In the genomic region with DNA sequence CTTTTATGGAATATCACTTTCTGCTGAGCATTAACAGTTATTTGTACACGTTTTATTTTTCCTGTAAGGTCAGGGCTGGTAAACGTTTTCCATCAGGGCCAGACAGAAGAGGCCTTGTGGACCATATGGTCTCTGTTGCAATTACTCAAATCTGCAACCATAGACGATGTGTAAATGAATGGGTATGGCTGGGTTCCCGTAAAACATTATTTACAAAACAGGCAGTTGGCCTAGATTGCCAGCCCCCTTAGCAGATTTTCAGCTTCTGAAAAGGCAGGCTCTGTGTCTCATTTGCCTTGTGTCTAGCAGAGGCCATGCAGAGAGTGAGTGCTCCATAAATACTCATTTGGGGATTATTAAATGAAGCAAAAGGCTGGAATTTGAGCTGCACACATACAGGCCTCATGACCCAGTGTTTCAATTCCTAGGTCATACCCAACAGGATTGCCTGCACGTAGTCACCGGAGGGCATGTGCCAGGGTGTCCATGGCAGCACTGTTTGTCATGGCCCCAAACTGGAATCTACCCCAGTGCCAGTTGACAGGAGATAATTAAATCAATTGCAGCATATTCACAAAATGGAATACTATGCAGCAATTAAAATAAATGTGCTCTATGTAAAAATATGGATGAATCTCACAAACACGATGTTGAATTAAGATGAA, we compare ENCODE assay signal across 23 cellular contexts. TPM values are rescaled to one million over a fixed set of nuclear protein-coding genes. Genes with fewer than 3 reads are reported as not detected.
DNase-seq lines count a peak whose midpoint lies in the region; ATAC-seq and TF ChIP-seq lines count a peak whose summit lies in the region.
"Had no signal": no experiment of that assay in that cellular context is flagged by ENCODE, and none has a peak within 500 bp of the region (broad histone marks: within the 10 kb centered on the region; RNA-seq: fewer than 3 reads in every experiment).

No MANE protein-coding gene starts in this region.

- peak overlapping the region in 1 of 8 donors; percentile 82 for H3K27ac Mint-ChIP-seq in CD8-positive, alpha-beta memory T cell
- no peak overlapping the region for H3K27ac Mint-ChIP-seq in osteocyte (ENCODE audit: unreplicated experiment)

- POLR2A ChIA-PET in CD8-positive, alpha-beta memory T cell (lab: Charles Lee): no interaction called here
- POLR2A ChIA-PET in PC-9 (lab: Charles Lee; ENCODE audit: unreplicated experiment): no interaction called here

- H3K4me1 Mint-ChIP-seq in CD8-positive, alpha-beta memory T cell: no peaks in the 10 kb centered on the region
- no peaks in the 10 kb centered on the region for H3K4me1 Mint-ChIP-seq in osteocyte (ENCODE audit: unreplicated experiment)
- H3K4me1 Mint-ChIP-seq: CD4-positive, CD25-positive, alpha-beta regulatory T cell had no signal

- H3K4me1 ChIP-seq in gastrocnemius medialis (peaks cover 0 to 13% of the 10 kb centered on the region in 2 donors), PC-9 (replicated peaks; ENCODE audit: insufficient read depth) (no peaks in the 10 kb centered on the region)
- no peaks in the 10 kb centered on the region for H3K4me1 ChIP-seq in CD8-positive, alpha-beta memory T cell (ENCODE audit: insufficient read depth, low read length)
- H3K4me1 ChIP-seq: BE2C, Caco-2, SJCRH30 had no signal

- peak; percentile 59 for DNase-seq in NCI-H2171 treated with DMSO at 0.1 percent for 48 hours (lab: John Stamatoyannopoulos, UW)
- no peak for DNase-seq in NCI-H2171 (lab: John Stamatoyannopoulos, UW)
- peak; percentile 58 for DNase-seq in NCI-H1694 (lab: John Stamatoyannopoulos, UW)
- DNase-seq in cerebellar cortex (ENCODE audit: low spot score): peak; percentile 61
- no peak for DNase-seq in gastrocnemius medialis
- DNase-seq in CD8-positive, alpha-beta memory T cell: no peak
- DNase-seq in osteocyte (ENCODE audit: extremely low spot score, unreplicated experiment): no peak
- no peak for DNase-seq in PC-9
- DNase-seq: 8988T; BE2C; Caco-2; CD4-positive, CD25-positive, alpha-beta regulatory T cell; DMS53; EL; KBM-7; NCI-H1417; NCI-H2029; NCI-H510A; NCI-H774; PC-3; SJCRH30 had no signal

- no peaks in the 10 kb centered on the region for H3K27me3 ChIP-seq in gastrocnemius medialis
- no peaks in the 10 kb centered on the region for H3K27me3 ChIP-seq in CD8-positive, alpha-beta memory T cell (ENCODE audit: insufficient read depth, low read length, poor library complexity, severe bottlenecking)
- H3K27me3 ChIP-seq in PC-9 (ENCODE audit: insufficient read depth, low read depth): no peaks in the 10 kb centered on the region
- H3K27me3 ChIP-seq: BE2C, SJCRH30 had no signal

- peak in 1 of 2 donors; percentile 51 for ATAC-seq in gastrocnemius medialis
- ATAC-seq: HepG2, PC-3 had no signal

- H3K4me2 ChIP-seq in PC-9: no peak overlapping the region

- no peak for TF ChIP-seq CTCF in gastrocnemius medialis (IDR thresholded peaks at IDR 0.05 in 4 of 5, conservative IDR thresholded peaks at IDR 0.05 in 1 of 5)
- no peak for TF ChIP-seq CTCF in osteocyte (IDR thresholded peaks at IDR 0.05)
- TF ChIP-seq CTCF in PC-9 (conservative IDR thresholded peaks at IDR 0.05): no peak

- peaks cover 8 to 82% (median 27%) of the 10 kb centered on the region in 3 donors for H3K36me3 Mint-ChIP-seq in CD8-positive, alpha-beta memory T cell
- H3K36me3 Mint-ChIP-seq in osteocyte (ENCODE audit: unreplicated experiment): no peaks in the 10 kb centered on the region

- CTCF ChIA-PET in CD8-positive, alpha-beta memory T cell (lab: Charles Lee): interaction anchor here (1.0 kb wide), 1 partner anchor 11 kb away, joined by 3 read pairs; no protein-coding TSS in a partner anchor
- CTCF ChIA-PET in PC-9 (lab: Charles Lee): interaction anchor here (0.7 kb wide), 1 partner anchor 43 kb away, joined by 4 read pairs; no protein-coding TSS in a partner anchor

- no peaks in the 10 kb centered on the region for H3F3A ChIP-seq in PC-9 (ENCODE audit: insufficient read depth, low read depth)

- H3K79me2 ChIP-seq in PC-9 (ENCODE audit: low read depth): no peaks in the 10 kb centered on the region

- in situ Hi-C loops in gastrocnemius medialis (cut with MboI; ENCODE audit: low sequenced_read_pairs in 4 of 4): no loop called here

- intact Hi-C loops in gastrocnemius medialis (cut with DNase I; ENCODE audit: low total_unique reads) (no loop called here), PC-9 (cut with micrococcal nuclease; ENCODE audit: unreplicated experiment) (loop anchor here (5.0 kb wide), 1 partner anchor 1375 kb away; no protein-coding TSS in a partner anchor)

- H3K4me3 ChIP-seq in gastrocnemius medialis: no peak overlapping the region
- H3K4me3 ChIP-seq in CD8-positive, alpha-beta memory T cell (ENCODE audit: low read length): no peak overlapping the region
- no peak overlapping the region for H3K4me3 ChIP-seq in PC-9
- H3K4me3 ChIP-seq: SJCRH30 had no signal

- H3K9me3 Mint-ChIP-seq in CD8-positive, alpha-beta memory T cell: no peaks in the 10 kb centered on the region
- H3K9me3 Mint-ChIP-seq in osteocyte (ENCODE audit: unreplicated experiment): no peaks in the 10 kb centered on the region
- H3K9me3 Mint-ChIP-seq: CD4-positive, CD25-positive, alpha-beta regulatory T cell had no signal

- no peak overlapping the region for H3K4me3 Mint-ChIP-seq in CD8-positive, alpha-beta memory T cell
- H3K4me3 Mint-ChIP-seq in osteocyte (ENCODE audit: unreplicated experiment): no peak overlapping the region
- H3K4me3 Mint-ChIP-seq: CD4-positive, CD25-positive, alpha-beta regulatory T cell had no signal

- H3K27ac ChIP-seq in gastrocnemius medialis (peak overlapping the region in 3 of 4 donors; percentile 24 to 33 (median 28)), PC-9 (no peak overlapping the region)
- H3K27ac ChIP-seq in CD8-positive, alpha-beta memory T cell (ENCODE audit: low read depth, low read length): no peak overlapping the region
- H3K27ac ChIP-seq: RWPE1, SJCRH30 had no signal

- BruUV-seq in PC-9 (replicated peaks; lab: Mats Ljungman, UMichigan): no TSS peak

- H3K9me2 ChIP-seq in PC-9 (ENCODE audit: insufficient read depth): no peaks in the 10 kb centered on the region

- H4K20me1 ChIP-seq in PC-9 (ENCODE audit: insufficient read depth): no peaks in the 10 kb centered on the region

- no peaks in the 10 kb centered on the region for H3K9me3 ChIP-seq in gastrocnemius medialis
- H3K9me3 ChIP-seq in CD8-positive, alpha-beta memory T cell (ENCODE audit: low read length): no peaks in the 10 kb centered on the region
- no peaks in the 10 kb centered on the region for H3K9me3 ChIP-seq in PC-9 (ENCODE audit: insufficient read depth, low read depth)
- H3K9me3 ChIP-seq: BE2C, Caco-2, SJCRH30 had no signal

- no peak overlapping the region for H2AFZ ChIP-seq in PC-9

- H3K36me3 ChIP-seq in gastrocnemius medialis (peaks cover 0 to 28% of the 10 kb centered on the region in 2 donors), PC-9 (ENCODE audit: low read depth) (no peaks in the 10 kb centered on the region)
- H3K36me3 ChIP-seq in CD8-positive, alpha-beta memory T cell (ENCODE audit: insufficient read depth, low read length): peaks cover 8% of the 10 kb centered on the region
- H3K36me3 ChIP-seq: BE2C, SJCRH30 had no signal

- TF ChIP-seq POLR2A in gastrocnemius medialis (IDR thresholded peaks at IDR 0.05): no peak

- no peaks in the 10 kb centered on the region for H3K27me3 Mint-ChIP-seq in CD8-positive, alpha-beta memory T cell
- no peaks in the 10 kb centered on the region for H3K27me3 Mint-ChIP-seq in osteocyte (ENCODE audit: unreplicated experiment)
- H3K27me3 Mint-ChIP-seq: CD4-positive, CD25-positive, alpha-beta regulatory T cell had no signal

RNA-seq across cellular contexts. Expression of a gene that starts 51.3 kb away (rescaled TPM):
- total RNA-seq in gastrocnemius medialis (100 to 1,000 TPM in 1 of 4 donors, 10 to 100 TPM in 3; 80.8 to 168 (median 91.3) TPM), osteocyte (9.1 and 10.9 TPM in 2 replicates), PC-9 (2021) (10.3 and 11.2 TPM in 2 replicates)
- 10 to 100 TPM; 13.9 to 16.1 TPM for total RNA-seq in CD8-positive, alpha-beta memory T cell
- 20.9 TPM for polyA plus RNA-seq in CD8-positive, alpha-beta memory T cell

Comparison
In these comparisons a context has a peak if more than half of its experiments do, and no peak if none do; other contexts are left out.
1. DNase-seq: peak in NCI-H2171 treated with DMSO at 0.1 percent for 48 hours (single experiment), NCI-H1694 (single experiment) and cerebellar cortex (single experiment); none in NCI-H2171 (single experiment), gastrocnemius medialis (0 of 2), CD8-positive, alpha-beta memory T cell (0 of 5), osteocyte (single experiment) and PC-9 (0 of 2).
2. H3K27ac ChIP-seq: peak in gastrocnemius medialis (3 of 4); none in CD8-positive, alpha-beta memory T cell (single experiment) and PC-9 (single experiment).